Comparison of ENCODE assay signal across 19 cellular contexts in genomic region chr1:232973652-232974611, GRCh38. TPM values are rescaled to one million over a fixed set of nuclear protein-coding genes. Genes with fewer than 3 reads are reported as not detected.
DNase-seq lines count a peak whose midpoint lies in the region; ATAC-seq and TF ChIP-seq lines count a peak whose summit lies in the region.
"Had no signal": no experiment of that assay in that cellular context is flagged by ENCODE, and none has a peak within 500 bp of the region (broad histone marks: within the 10 kb centered on the region; RNA-seq: fewer than 3 reads in every experiment).

No MANE protein-coding gene starts in this region.

- H3K27me3 ChIP-seq in GM23248 (replicated peaks; ENCODE audit: insufficient read depth): no peaks in the 10 kb centered on the region
- H3K27me3 ChIP-seq in adrenal gland: no peaks in the 10 kb centered on the region

- CTCF ChIA-PET in activated naive CD4-positive, alpha-beta T cell treated with anti-CD3 and anti-CD28 coated beads for 36 hours (lab: Charles Lee): interaction anchor here (0.7 kb wide), 1 partner anchor 1425 kb away, joined by 3 read pairs; no protein-coding TSS in a partner anchor

- H3K36me3 ChIP-seq in GM23248 (ENCODE audit: low read depth): peaks cover 36% of the 10 kb centered on the region
- H3K36me3 ChIP-seq in adrenal gland (replicated peaks in 1 of 2): peaks cover 0 to 13% of the 10 kb centered on the region in 2 donors

- peaks cover 22% of the 10 kb centered on the region for H3K9me3 Mint-ChIP-seq in activated naive CD4-positive, alpha-beta T cell treated with anti-CD3 and anti-CD28 coated beads for 36 hours
- H3K9me3 Mint-ChIP-seq in activated T-helper 2 cell treated with anti-CD3 and anti-CD28 coated beads, Interferon-gamma antibody, Interleukin-2, Interleukin-4, amounts not matched to agents 10 μg/mL and 5 μg/mL and 100 μg/mL, durations not matched to agents 14 hours and 24 hours and 36 hours: peaks cover 26% of the 10 kb centered on the region

- H3K9me2 ChIP-seq in GM23248 (ENCODE audit: insufficient read depth): no peaks in the 10 kb centered on the region

- H3K9ac ChIP-seq in GM23248: no peak overlapping the region

- WGBS in GM23248 (ENCODE audit: low coverage in 1 of 2, low lambda C conversion rate in 2 of 2, missing lambda C conversion rate in 2 of 2), 2 experiments: 96 to 98% methylated on average over 2 of the region's 2 CpGs
- 69 to 76% (median 74%) methylated on average over 2 of the region's 2 CpGs for WGBS in adrenal gland, 4 donors

- H3K4me3 Mint-ChIP-seq in activated naive CD4-positive, alpha-beta T cell treated with anti-CD3 and anti-CD28 coated beads for 36 hours: no peak overlapping the region
- no peak overlapping the region for H3K4me3 Mint-ChIP-seq in activated T-helper 2 cell treated with anti-CD3 and anti-CD28 coated beads, Interferon-gamma antibody, Interleukin-2, Interleukin-4, amounts not matched to agents 10 μg/mL and 5 μg/mL and 100 μg/mL, durations not matched to agents 14 hours and 24 hours and 36 hours (ENCODE audit: low read depth)
- H3K4me3 Mint-ChIP-seq: H9, T-cell had no signal

- no peak for TF ChIP-seq CTCF in adrenal gland (IDR thresholded peaks at IDR 0.05)

- no peaks in the 10 kb centered on the region for H3K4me1 ChIP-seq in GM23248 (ENCODE audit: insufficient read depth)
- peaks cover 12 to 13% of the 10 kb centered on the region in 2 donors for H3K4me1 ChIP-seq in adrenal gland (replicated peaks in 1 of 2)

- in situ Hi-C loops in GM23248 (cut with MboI): no loop called here

- TF ChIP-seq POLR2A in adrenal gland (IDR thresholded peaks at IDR 0.05): no peak

- peaks cover 62% of the 10 kb centered on the region for H3K36me3 Mint-ChIP-seq in activated naive CD4-positive, alpha-beta T cell treated with anti-CD3 and anti-CD28 coated beads for 36 hours (ENCODE audit: low read depth)
- peaks cover 82% of the 10 kb centered on the region for H3K36me3 Mint-ChIP-seq in activated T-helper 2 cell treated with anti-CD3 and anti-CD28 coated beads, Interferon-gamma antibody, Interleukin-2, Interleukin-4, amounts not matched to agents 10 μg/mL and 5 μg/mL and 100 μg/mL, durations not matched to agents 14 hours and 24 hours and 36 hours (ENCODE audit: low read depth)

- H3K27me3 Mint-ChIP-seq in activated naive CD4-positive, alpha-beta T cell treated with anti-CD3 and anti-CD28 coated beads for 36 hours (ENCODE audit: low read depth): no peaks in the 10 kb centered on the region
- no peaks in the 10 kb centered on the region for H3K27me3 Mint-ChIP-seq in activated T-helper 2 cell treated with anti-CD3 and anti-CD28 coated beads, Interferon-gamma antibody, Interleukin-2, Interleukin-4, amounts not matched to agents 10 μg/mL and 5 μg/mL and 100 μg/mL, durations not matched to agents 14 hours and 24 hours and 36 hours (ENCODE audit: low read depth)
- H3K27me3 Mint-ChIP-seq: T-cell had no signal

- peaks cover 11% of the 10 kb centered on the region for H3K9me3 ChIP-seq in GM23248 (ENCODE audit: low read depth)
- peaks cover 0 to 10% (median 0%) of the 10 kb centered on the region in 3 donors for H3K9me3 ChIP-seq in adrenal gland (replicated peaks in 1 of 3)

- peak overlapping the region; percentile 11 for H3K27ac Mint-ChIP-seq in activated naive CD4-positive, alpha-beta T cell treated with anti-CD3 and anti-CD28 coated beads for 36 hours
- no peak overlapping the region for H3K27ac Mint-ChIP-seq in activated T-helper 2 cell treated with anti-CD3 and anti-CD28 coated beads, Interferon-gamma antibody, Interleukin-2, Interleukin-4, amounts not matched to agents 10 μg/mL and 5 μg/mL and 100 μg/mL, durations not matched to agents 14 hours and 24 hours and 36 hours
- H3K27ac Mint-ChIP-seq: H9, T-cell had no signal

- no peak overlapping the region for H3K4me2 ChIP-seq in GM23248 (ENCODE audit: unreplicated experiment)

- intact Hi-C loops in activated naive CD4-positive, alpha-beta T cell treated with anti-CD3 and anti-CD28 coated beads for 36 hours (cut with micrococcal nuclease): no loop called here
- intact Hi-C loops in adrenal gland (cut with DNase I): no loop called here
- intact Hi-C loops in activated T-helper 2 cell treated with anti-CD3 and anti-CD28 coated beads, Interferon-gamma antibody, Interleukin-2, Interleukin-4, amounts not matched to agents 10 μg/mL and 5 μg/mL and 100 μg/mL, durations not matched to agents 14 hours and 24 hours and 36 hours (cut with micrococcal nuclease): no loop called here

- H3K4me1 Mint-ChIP-seq in activated naive CD4-positive, alpha-beta T cell treated with anti-CD3 and anti-CD28 coated beads for 36 hours (ENCODE audit: low read depth): peaks cover 17% of the 10 kb centered on the region
- H3K4me1 Mint-ChIP-seq in activated T-helper 2 cell treated with anti-CD3 and anti-CD28 coated beads, Interferon-gamma antibody, Interleukin-2, Interleukin-4, amounts not matched to agents 10 μg/mL and 5 μg/mL and 100 μg/mL, durations not matched to agents 14 hours and 24 hours and 36 hours (ENCODE audit: low read depth): peaks cover 22% of the 10 kb centered on the region
- H3K4me1 Mint-ChIP-seq: H9 had no signal

- H3K27ac ChIP-seq in GM23248 (no peak overlapping the region), adrenal gland (peak overlapping the region in 3 of 5 donors; percentile 20 to 57 (median 42))
- H3K27ac ChIP-seq: SK-N-MC had no signal

- 0 out of 2 replicates have a peak, but pooled peaks cover 4% of the 10 kb centered on the region for H3F3A ChIP-seq in GM23248 (ENCODE audit: insufficient read depth)

- no peaks in the 10 kb centered on the region for H4K20me1 ChIP-seq in GM23248 (ENCODE audit: insufficient read depth)

- H3K79me2 ChIP-seq in GM23248 (ENCODE audit: insufficient read depth): no peaks in the 10 kb centered on the region

- DNase-seq in activated naive CD4-positive, alpha-beta T cell treated with anti-CD3 and anti-CD28 coated beads for 36 hours: no peak
- no peak for DNase-seq in activated naive CD4-positive, alpha-beta T cell treated with anti-CD3 and anti-CD28 coated beads, Interleukin-2, amount 50 U/mL, for 16 hours
- peak; percentile 21 for DNase-seq in GM23248
- no peak for DNase-seq in adrenal gland
- peak; percentile 2 for DNase-seq in islet precursor cell
- no peak for DNase-seq in activated T-helper 2 cell treated with anti-CD3 and anti-CD28 coated beads, Interferon-gamma antibody, Interleukin-2, Interleukin-4, amounts not matched to agents 10 μg/mL and 5 μg/mL and 100 μg/mL, durations not matched to agents 14 hours and 24 hours and 36 hours (ENCODE audit: low spot score)
- DNase-seq in NCI-H446 treated with DMSO at 0.1 percent for 48 hours (lab: John Stamatoyannopoulos, UW): no peak
- DNase-seq: C1 segment of cervical spinal cord, DMS 273 treated with DMSO at 0.1 percent for 48 hours, DND-41, H9, KBM-7, NCI-H1417 treated with DMSO at 0.1 percent for 48 hours, NCI-H187 treated with DMSO at 0.1 percent for 48 hours, NCI-H345, NCI-H526, T-cell had no signal

- ATAC-seq in HG03565 (IDR thresholded peaks at IDR 0.05; ENCODE audit: unreplicated experiment): no peak
- ATAC-seq: T-cell had no signal

- H3K4me3 ChIP-seq in GM23248 (no peak overlapping the region), adrenal gland (no peak overlapping the region)
- H3K4me3 ChIP-seq: SK-N-MC had no signal

- H2AFZ ChIP-seq in GM23248: no peak overlapping the region

RNA-seq across cellular contexts. Expression of gene NTPCR, which starts 23.5 kb away (rescaled TPM):
- 10 to 100 TPM; 53.1 TPM for total RNA-seq in activated naive CD4-positive, alpha-beta T cell treated with anti-CD3 and anti-CD28 coated beads for 36 hours
- total RNA-seq in GM23248 (2014; rRNA removed; shearing (Covaris generic)): 23.8 and 47.0 TPM in 2 replicates
- polyA plus RNA-seq in GM23248 (2016; fragmentation: Nextera tagmentation; extraction: Ambion mirVana): 67.2 and 67.7 TPM in 2 replicates
- total RNA-seq in adrenal gland: 10 to 100 TPM; 17.3 to 72.0 (median 53.5) TPM
- 10 to 100 TPM; 37.9 to 68.1 (median 57.0) TPM for polyA plus RNA-seq in adrenal gland
- total RNA-seq in activated T-helper 2 cell treated with anti-CD3 and anti-CD28 coated beads, Interferon-gamma antibody, Interleukin-2, Interleukin-4, amounts not matched to agents 10 μg/mL and 5 μg/mL and 100 μg/mL, durations not matched to agents 14 hours and 24 hours and 36 hours: 34.6 and 38.1 TPM in 2 replicates

Comparison
In these comparisons a context has a peak if more than half of its experiments do, and no peak if none do; other contexts are left out.
1. DNase-seq: peak in GM23248 (single experiment) and islet precursor cell (single experiment); none in activated naive CD4-positive, alpha-beta T cell treated with anti-CD3 and anti-CD28 coated beads for 36 hours (single experiment), activated naive CD4-positive, alpha-beta T cell treated with anti-CD3 and anti-CD28 coated beads, Interleukin-2, amount 50 U/mL, for 16 hours (single experiment), adrenal gland (0 of 7), activated T-helper 2 cell treated with anti-CD3 and anti-CD28 coated beads, Interferon-gamma antibody, Interleukin-2, Interleukin-4, amounts not matched to agents 10 μg/mL and 5 μg/mL and 100 μg/mL, durations not matched to agents 14 hours and 24 hours and 36 hours (single experiment) and NCI-H446 treated with DMSO at 0.1 percent for 48 hours (single experiment).